10 cellular contexts compared by ENCODE assay signal in the genomic region with DNA sequence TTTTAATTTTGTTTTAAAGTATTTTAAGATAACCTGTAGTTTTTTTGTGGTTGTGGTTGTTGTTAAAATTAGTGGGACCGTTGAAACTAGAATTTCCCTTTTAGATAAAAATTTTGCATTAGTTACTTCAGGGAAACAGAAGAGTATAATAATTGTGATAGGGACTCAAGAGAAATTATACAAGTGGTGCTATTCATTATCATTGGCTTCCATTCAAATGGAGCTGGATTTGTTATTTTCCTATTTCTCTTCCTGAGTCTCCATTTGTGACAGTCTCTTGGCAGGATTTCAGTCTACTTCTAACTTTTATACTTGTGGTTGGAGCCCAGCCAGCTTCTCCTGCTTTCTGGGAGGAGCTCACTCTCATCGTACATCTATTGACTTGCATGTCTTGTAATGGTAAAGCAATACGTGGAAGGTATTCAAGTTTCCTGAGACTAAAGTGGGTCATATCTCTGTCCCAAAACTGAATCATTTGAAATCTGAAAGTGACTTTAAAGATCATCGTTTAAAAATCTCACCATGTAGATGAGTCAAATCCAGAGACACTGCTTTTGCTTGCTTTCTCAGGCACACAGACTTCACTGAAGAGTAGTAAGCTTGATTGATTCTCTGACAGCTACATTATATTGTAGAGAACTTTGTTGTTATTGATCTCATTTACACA.
A peak's percentile ranks its signal among the peaks of the same experiment; 100 is the strongest.
DNase-seq lines count a peak whose midpoint lies in the region; ATAC-seq and TF ChIP-seq lines count a peak whose summit lies in the region.
"Had no signal": no experiment of that assay in that cellular context is flagged by ENCODE, and none has a peak within 500 bp of the region (broad histone marks: within the 10 kb centered on the region; RNA-seq: fewer than 3 reads in every experiment).

No MANE protein-coding gene starts in this region.

- H3K4ac ChIP-seq in mesendoderm (ENCODE audit: low read depth, low read length), result no peak overlapping the region

- H3K18ac ChIP-seq in mesendoderm (ENCODE audit: low read length), result no peak overlapping the region

- H3K9me3 ChIP-seq in aorta (ENCODE audit: control insufficient read depth, low read length), result no peaks in the 10 kb centered on the region
- H3K9me3 ChIP-seq: right lobe of liver had no signal

- no peaks in the 10 kb centered on the region for H3K79me2 ChIP-seq in mesendoderm (ENCODE audit: control insufficient read depth, insufficient read depth, low read length)

- H2AK5ac ChIP-seq in mesendoderm (ENCODE audit: low read length), result no peak overlapping the region

- H3K4me1 ChIP-seq in aorta (ENCODE audit: control insufficient read depth in 1 of 2, insufficient read depth in 2 of 2, low read length in 2 of 2), result no peaks in the 10 kb centered on the region
- H3K4me1 ChIP-seq in mesendoderm (ENCODE audit: control insufficient read depth, low read depth, low read length), result no peaks in the 10 kb centered on the region
- H3K4me1 ChIP-seq: right lobe of liver had no signal

- H2BK120ac ChIP-seq in mesendoderm (ENCODE audit: low read depth, low read length), result no peak overlapping the region

- no peak overlapping the region for H2BK15ac ChIP-seq in mesendoderm (replicated peaks; ENCODE audit: low read depth)

- no peak overlapping the region for H3K23ac ChIP-seq in mesendoderm (ENCODE audit: low read length)

- DNase-seq in GM12864 (ENCODE audit: low read depth) (peak; percentile 51), GM20000 (ENCODE audit: low spot score) (peak; percentile 16), choroid plexus epithelial cell (ENCODE audit: low read depth) (peak; percentile 66), aorta (peak; percentile 38 to 51), mesendoderm (no peak), ureter (ENCODE audit: low spot score) (no peak), HUDEP-2 (lab: John Stamatoyannopoulos, UW; ENCODE audit: unreplicated experiment in 76 of 76) (no peak)

- no peaks in the 10 kb centered on the region for H3K36me3 ChIP-seq in aorta (ENCODE audit: control insufficient read depth in 1 of 2, insufficient read depth in 2 of 2, low read length in 1 of 2)
- no peaks in the 10 kb centered on the region for H3K36me3 ChIP-seq in mesendoderm (ENCODE audit: control insufficient read depth, insufficient read depth, low read length)
- H3K36me3 ChIP-seq: right lobe of liver had no signal

- no peak overlapping the region for H3K4me3 ChIP-seq in GM12864 (ENCODE audit: low read depth, low read length)
- no peak overlapping the region for H3K4me3 ChIP-seq in choroid plexus epithelial cell (ENCODE audit: low read depth, low read length)
- H3K4me3 ChIP-seq in aorta (ENCODE audit: low read length in 2 of 2), result no peak overlapping the region
- no peak overlapping the region for H3K4me3 ChIP-seq in mesendoderm (ENCODE audit: low read length)
- H3K4me3 ChIP-seq: right lobe of liver had no signal

- no peak overlapping the region for H3K56ac ChIP-seq in mesendoderm (ENCODE audit: low read length)

- no peaks in the 10 kb centered on the region for H3K27me3 ChIP-seq in aorta (ENCODE audit: control insufficient read depth in 1 of 2, insufficient read depth in 2 of 2, low read length in 1 of 2)
- H3K27me3 ChIP-seq in mesendoderm (ENCODE audit: insufficient read depth, low read length, poor library complexity), result no peaks in the 10 kb centered on the region
- H3K27me3 ChIP-seq: right lobe of liver had no signal

- no peaks in the 10 kb centered on the region for H3K79me1 ChIP-seq in mesendoderm (ENCODE audit: low read length)

- ATAC-seq in HG03457 (IDR thresholded peaks at IDR 0.05; ENCODE audit: unreplicated experiment) (peak; percentile 92), aorta (ENCODE audit: low FRiP score) (no peak)
- ATAC-seq: HCT116, right lobe of liver had no signal

- no peak overlapping the region for H2BK5ac ChIP-seq in mesendoderm (ENCODE audit: low read length)

- H3K27ac ChIP-seq in aorta (ENCODE audit: low read depth in 1 of 2, low read length in 2 of 2) (no peak overlapping the region), mesendoderm (ENCODE audit: low read depth, low read length) (no peak overlapping the region)
- H3K27ac ChIP-seq: right lobe of liver had no signal

- no peak overlapping the region for H3K4me2 ChIP-seq in mesendoderm (ENCODE audit: low read length)

- H4K5ac ChIP-seq in mesendoderm (ENCODE audit: low read length), result no peak overlapping the region

- 5 to 36% methylated on average over 4 of the region's 4 CpGs for WGBS in aorta, 2 donors
- 100% methylated on average over 1 of the region's 4 CpGs for WGBS in mesendoderm (ENCODE audit: extremely low coverage, insufficient coverage, low lambda C conversion rate)

- intact Hi-C loops in aorta (cut with DNase I), result no loop called here

- H3K9ac ChIP-seq in mesendoderm (ENCODE audit: low read length), result no peak overlapping the region

- TF ChIP-seq CTCF in GM12864 (IDR thresholded peaks at IDR 0.05; ENCODE audit: low read depth, low read length, missing control alignments) (no peak), GM20000 (IDR thresholded peaks at IDR 0.05; ENCODE audit: extremely low read depth, missing control alignments) (no peak), choroid plexus epithelial cell (conservative IDR thresholded peaks at IDR 0.05; ENCODE audit: low read depth, low read length) (no peak)

- H4K8ac ChIP-seq in mesendoderm (ENCODE audit: low read depth, low read length), result no peak overlapping the region

Comparison
In these comparisons a context has a peak if more than half of its experiments do, and no peak if none do; other contexts are left out.
1. DNase-seq: peak in GM12864 (single experiment), GM20000 (single experiment), choroid plexus epithelial cell (single experiment) and aorta (2 of 2); none in mesendoderm (single experiment), ureter (single experiment) and HUDEP-2 (0 of 76).